Comparison of ENCODE assay signal across 9 cellular contexts in the genomic region with DNA sequence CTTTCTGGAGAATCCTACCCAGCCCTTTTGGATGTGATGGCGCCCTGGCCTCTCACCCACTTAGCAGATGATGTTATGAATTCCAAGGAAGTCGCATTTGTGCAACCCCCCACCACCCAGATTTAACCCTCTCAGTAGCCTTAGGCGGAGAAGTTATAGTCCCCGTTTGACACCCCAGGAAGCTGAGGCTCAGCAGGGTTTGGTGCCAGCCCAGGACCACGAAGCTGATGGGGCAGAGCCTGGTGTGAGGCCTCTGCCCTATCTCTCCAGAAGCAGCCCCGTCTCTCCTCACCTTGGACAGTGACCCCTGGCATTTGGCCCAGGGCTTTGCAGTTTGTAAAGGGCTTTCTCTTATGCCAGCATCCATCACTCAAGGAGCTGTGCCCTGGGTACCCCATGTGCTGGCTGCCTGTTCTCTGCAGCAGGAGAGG. TPM values are rescaled to one million over a fixed set of nuclear protein-coding genes. Genes with fewer than 3 reads are reported as not detected.
DNase-seq lines count a peak whose midpoint lies in the region; ATAC-seq and TF ChIP-seq lines count a peak whose summit lies in the region.
"Had no signal": no experiment of that assay in that cellular context is flagged by ENCODE, and none has a peak within 500 bp of the region (broad histone marks: within the 10 kb centered on the region; RNA-seq: fewer than 3 reads in every experiment).

No MANE protein-coding gene starts in this region.

- H3K36me3 ChIP-seq in body of pancreas (replicated peaks in 1 of 2; ENCODE audit: insufficient read depth in 1 of 2, low read depth in 2 of 2) (no peaks in the 10 kb centered on the region), liver (ENCODE audit: control insufficient read depth in 4 of 4, insufficient read depth in 3 of 4, low read depth in 1 of 4, low read length in 3 of 4) (no peaks in the 10 kb centered on the region)

- H3K36me3 Mint-ChIP-seq in activated T-cell treated with anti-CD3 and anti-CD28 coated beads, Interleukin-2, amount 50 U/mL, for 24 hours (ENCODE audit: low read depth): no peaks in the 10 kb centered on the region
- H3K36me3 Mint-ChIP-seq in type B pancreatic cell: no peaks in the 10 kb centered on the region

- H3K27ac Mint-ChIP-seq in activated T-cell treated with anti-CD3 and anti-CD28 coated beads, Interleukin-2, amount 50 U/mL, for 24 hours: no peak overlapping the region
- H3K27ac Mint-ChIP-seq in type B pancreatic cell: peak overlapping the region; percentile 85

- H3K4me1 ChIP-seq in body of pancreas (peaks cover 43% of the 10 kb centered on the region), liver (ENCODE audit: control insufficient read depth in 4 of 4, insufficient read depth in 4 of 4, low read length in 3 of 4) (peaks cover 2 to 21% (median 12%) of the 10 kb centered on the region in 4 donors)

- H3K9me3 Mint-ChIP-seq in activated T-cell treated with anti-CD3 and anti-CD28 coated beads, Interleukin-2, amount 50 U/mL, for 24 hours: no peaks in the 10 kb centered on the region
- no peaks in the 10 kb centered on the region for H3K9me3 Mint-ChIP-seq in type B pancreatic cell

- peak overlapping the region; percentile 79 for H3K4me3 Mint-ChIP-seq in activated T-cell treated with anti-CD3 and anti-CD28 coated beads, Interleukin-2, amount 50 U/mL, for 24 hours
- peak overlapping the region; percentile 96 for H3K4me3 Mint-ChIP-seq in type B pancreatic cell

- no peak for ATAC-seq in body of pancreas
- ATAC-seq in HG02884 (IDR thresholded peaks at IDR 0.05; ENCODE audit: unreplicated experiment): no peak

- H3K9ac ChIP-seq in liver (ENCODE audit: low read depth in 1 of 2, low read length in 2 of 2): no peak overlapping the region

- no peak for TF ChIP-seq RAD21 in liver (IDR thresholded peaks at IDR 0.05)

- H3K27me3 ChIP-seq in body of pancreas: no peaks in the 10 kb centered on the region
- no peaks in the 10 kb centered on the region for H3K27me3 ChIP-seq in liver (ENCODE audit: control insufficient read depth in 4 of 4, insufficient read depth in 4 of 4, low read length in 3 of 4)

- DNase-seq in activated T-cell treated with anti-CD3 and anti-CD28 coated beads, Interleukin-2, amount 50 U/mL, for 24 hours: peak; percentile 36
- DNase-seq in activated T-cell treated with anti-CD3 and anti-CD28 coated beads for 4 hours (no peak), body of pancreas (peak in 3 of 4 donors; percentile 26 to 51 (median 43)), type B pancreatic cell (ENCODE audit: extremely low spot score, unreplicated experiment) (no peak), NCI-H345 treated with DMSO at 0.1 percent for 48 hours (lab: John Stamatoyannopoulos, UW; ENCODE audit: unreplicated experiment) (no peak), NCI-H2107 treated with DMSO at 0.1 percent for 48 hours (lab: John Stamatoyannopoulos, UW; ENCODE audit: unreplicated experiment) (no peak)
- DNase-seq: DND-41 had no signal

- H3K27me3 Mint-ChIP-seq in activated T-cell treated with anti-CD3 and anti-CD28 coated beads, Interleukin-2, amount 50 U/mL, for 24 hours: peaks cover 15% of the 10 kb centered on the region
- peaks cover 9% of the 10 kb centered on the region for H3K27me3 Mint-ChIP-seq in type B pancreatic cell

- TF ChIP-seq CTCF in body of pancreas (IDR thresholded peaks at IDR 0.05) (no peak), liver (IDR thresholded peaks at IDR 0.05; ENCODE audit: low read depth, low read length, missing input control) (no peak), type B pancreatic cell (conservative IDR thresholded peaks at IDR 0.05) (no peak)

- TF ChIP-seq POLR2A in body of pancreas (IDR thresholded peaks at IDR 0.05): no peak

- H3K4me1 Mint-ChIP-seq in activated T-cell treated with anti-CD3 and anti-CD28 coated beads, Interleukin-2, amount 50 U/mL, for 24 hours (ENCODE audit: low read depth): peaks cover 21% of the 10 kb centered on the region
- peaks cover 34% of the 10 kb centered on the region for H3K4me1 Mint-ChIP-seq in type B pancreatic cell (ENCODE audit: unreplicated experiment)

- no peaks in the 10 kb centered on the region for H3K9me3 ChIP-seq in body of pancreas
- no peaks in the 10 kb centered on the region for H3K9me3 ChIP-seq in liver (ENCODE audit: control insufficient read depth in 4 of 4, low read length in 3 of 4)

- intact Hi-C loops in body of pancreas (cut with DNase I): no loop called here

- peak overlapping the region in 1 of 2 donors; percentile 41 for H3K4me3 ChIP-seq in body of pancreas
- H3K4me3 ChIP-seq in liver (ENCODE audit: low read depth in 1 of 3, low read length in 3 of 3): peak overlapping the region; percentile 34 to 92 (median 36)

- H3K27ac ChIP-seq in body of pancreas: peak overlapping the region in 1 of 4 donors; percentile 30
- no peak overlapping the region for H3K27ac ChIP-seq in liver (ENCODE audit: low read depth in 1 of 2, low read length in 2 of 2)

- 22 to 32% methylated on average over 6 of the region's 6 CpGs for WGBS in body of pancreas, 2 donors
- WGBS in liver: 52% methylated on average over 6 of the region's 6 CpGs

TF ChIP-seq in liver, 16 proteins besides CTCF, POLR2A, EP300 and RAD21:
- TF ChIP-seq RXRA (IDR thresholded peaks at IDR 0.05) (peak in 1 of 2 donors; percentile 10), TAF1 (conservative IDR thresholded peaks at IDR 0.05) (no peak)

RNA-seq across cellular contexts. Expression of a gene that starts 1.1 kb away (rescaled TPM):
- 10 to 100 TPM; 18.4 to 31.6 TPM for total RNA-seq in body of pancreas
- total RNA-seq in liver: 10 to 100 TPM; 12.8 to 13.2 TPM
- 10 to 100 TPM in 1 of 2 donors, 1 to 10 TPM in 1; 6.0 to 23.9 TPM for polyA plus RNA-seq in liver
- 41.1 and 48.7 TPM in 2 replicates for total RNA-seq in type B pancreatic cell (ENCODE audit: low replicate concordance)

Comparison
In these comparisons a context has a peak if more than half of its experiments do, and no peak if none do; other contexts are left out.
1. DNase-seq: peak in activated T-cell treated with anti-CD3 and anti-CD28 coated beads, Interleukin-2, amount 50 U/mL, for 24 hours (single experiment) and body of pancreas (3 of 4); none in activated T-cell treated with anti-CD3 and anti-CD28 coated beads for 4 hours (single experiment), type B pancreatic cell (single experiment), NCI-H345 treated with DMSO at 0.1 percent for 48 hours (single experiment) and NCI-H2107 treated with DMSO at 0.1 percent for 48 hours (single experiment).